Comparison of ENCODE assay signal across 18 cellular contexts in genomic region chr3:169285057-169285990, GRCh38.
A peak's percentile ranks its signal among the peaks of the same experiment; 100 is the strongest.
DNase-seq lines count a peak whose midpoint lies in the region; ATAC-seq and TF ChIP-seq lines count a peak whose summit lies in the region.
"Had no signal": no experiment of that assay in that cellular context is flagged by ENCODE, and none has a peak within 500 bp of the region (broad histone marks: within the 10 kb centered on the region; RNA-seq: fewer than 3 reads in every experiment).

No MANE protein-coding gene starts in this region.

- H3K18ac ChIP-seq in H9 (ENCODE audit: insufficient read length, low read depth, low read length), result no peak overlapping the region

- H3K36me3 Mint-ChIP-seq in endodermal cell (ENCODE audit: low read depth) (no peaks in the 10 kb centered on the region), H9 (ENCODE audit: insufficient read depth in 1 of 3, low read depth in 3 of 3) (no peaks in the 10 kb centered on the region)
- H3K36me3 Mint-ChIP-seq: activated naive CD4-positive, alpha-beta T cell treated with anti-CD3 and anti-CD28 coated beads, Interleukin-2, amount 50 U/mL, for 72 hours; natural killer cell treated with Interleukin-12 subunit alpha and Interleukin-12 subunit beta and Interleukin-15 and Interleukin-18, amount 100 ng/mL, for 72 hours; stimulated activated memory B cell treated with anti-CD40 and anti-IgM and Interleukin-4, amounts not matched to agents 10 μg/mL and 1 μg/mL and 100 μg/mL, for 72 hours had no signal

- no peak overlapping the region for H3K4me2 ChIP-seq in H9 (ENCODE audit: insufficient read depth, insufficient read length, low read length)

- H3K36me3 ChIP-seq in HEK293 (ENCODE audit: control insufficient read depth in 2 of 2, insufficient read depth in 1 of 2, low read length in 2 of 2) (no peaks in the 10 kb centered on the region), endodermal cell (ENCODE audit: control insufficient read depth, insufficient read depth, low read length) (no peaks in the 10 kb centered on the region), lower lobe of right lung (no peaks in the 10 kb centered on the region), sigmoid colon (no peaks in the 10 kb centered on the region), thyroid gland (no peaks in the 10 kb centered on the region)
- no peaks in the 10 kb centered on the region for H3K36me3 ChIP-seq in effector memory CD4-positive, alpha-beta T cell (ENCODE audit: control insufficient read depth, insufficient read depth, low read length)

- TF ChIP-seq POLR2A in sigmoid colon (IDR thresholded peaks at IDR 0.05) (no peak), thyroid gland (IDR thresholded peaks at IDR 0.05) (no peak)

- no peak overlapping the region for H2AK5ac ChIP-seq in H9 (ENCODE audit: insufficient read length, low read length)

- no peaks in the 10 kb centered on the region for H3K79me2 ChIP-seq in H9 (ENCODE audit: insufficient read depth, low read length)

- no peak overlapping the region for H3K4me3 ChIP-seq in HEK293 (ENCODE audit: low read depth, low read length)
- H3K4me3 ChIP-seq in endodermal cell (ENCODE audit: low read length), result no peak overlapping the region
- H3K4me3 ChIP-seq in lower lobe of right lung, result no peak overlapping the region
- no peak overlapping the region for H3K4me3 ChIP-seq in sigmoid colon
- H3K4me3 ChIP-seq in thyroid gland (replicated peaks in 1 of 3), result no peak overlapping the region
- no peak overlapping the region for H3K4me3 ChIP-seq in effector memory CD4-positive, alpha-beta T cell (ENCODE audit: insufficient read depth, low read depth, low read length, poor library complexity, severe bottlenecking)

- H4K91ac ChIP-seq in H9 (ENCODE audit: insufficient read length, low read depth, low read length), result no peak overlapping the region

- no peak overlapping the region for H2BK120ac ChIP-seq in H9 (ENCODE audit: low read depth, low read length, poor library complexity, severe bottlenecking)

- no peak overlapping the region for H2BK20ac ChIP-seq in H9 (ENCODE audit: low read depth, low read length, poor library complexity, severe bottlenecking)

- no peak overlapping the region for H2BK15ac ChIP-seq in H9 (ENCODE audit: low read depth, low read length)

- no peak overlapping the region for H3K56ac ChIP-seq in H9 (ENCODE audit: insufficient read length, low read depth, low read length)

- TF ChIP-seq CTCF in HEK293 (tag by site-specific recombination; IDR thresholded peaks at IDR 0.05) (no peak), endodermal cell (conservative IDR thresholded peaks at IDR 0.05) (no peak), lower lobe of right lung (IDR thresholded peaks at IDR 0.05) (no peak), sigmoid colon (IDR thresholded peaks at IDR 0.05) (no peak), thyroid gland (IDR thresholded peaks at IDR 0.05) (no peak), H9 (conservative IDR thresholded peaks at IDR 0.05) (no peak)

- no peaks in the 10 kb centered on the region for H3K27me3 Mint-ChIP-seq in endodermal cell (ENCODE audit: insufficient read depth)
- H3K27me3 Mint-ChIP-seq in H9 (ENCODE audit: low read depth), result no peaks in the 10 kb centered on the region
- H3K27me3 Mint-ChIP-seq: natural killer cell treated with Interleukin-12 subunit alpha and Interleukin-12 subunit beta and Interleukin-15 and Interleukin-18, amount 100 ng/mL, for 72 hours; stimulated activated memory B cell treated with anti-CD40 and anti-IgM and Interleukin-4, amounts not matched to agents 10 μg/mL and 1 μg/mL and 100 μg/mL, for 72 hours had no signal

- no peaks in the 10 kb centered on the region for H4K20me1 ChIP-seq in H9 (ENCODE audit: control insufficient read depth, insufficient read depth, insufficient read length)

- H2AFZ ChIP-seq in H9 (ENCODE audit: low read length), result no peak overlapping the region

- no peak overlapping the region for H3K23ac ChIP-seq in H9 (ENCODE audit: insufficient read length, low read depth, low read length)

- no peak overlapping the region for H2BK12ac ChIP-seq in H9 (ENCODE audit: insufficient read length, low read depth, low read length)

- peaks cover 83% of the 10 kb centered on the region for H3K4me1 Mint-ChIP-seq in endodermal cell
- peaks cover 22% of the 10 kb centered on the region in 2 experiments for H3K4me1 Mint-ChIP-seq in H9
- H3K4me1 Mint-ChIP-seq: stimulated activated memory B cell treated with anti-CD40 and anti-IgM and Interleukin-4, amounts not matched to agents 10 μg/mL and 1 μg/mL and 100 μg/mL, for 72 hours had no signal

- CTCF ChIA-PET in HEK293 (lab: Yijun Ruan, JAX), result interaction anchor here (0.5 to 1.3 kb wide), 4 partner anchors 152 to 1236 kb away, joined by 3 read pairs; no protein-coding TSS in a partner anchor

- H3T11ph ChIP-seq in H9 (ENCODE audit: low read length), result no peak overlapping the region

- H3K4me3 Mint-ChIP-seq in endodermal cell (no peak overlapping the region), H9 (no peak overlapping the region)
- H3K4me3 Mint-ChIP-seq: activated T-cell treated with anti-CD3 and anti-CD28 coated beads, Interleukin-2, amount 50 U/mL, for 72 hours; natural killer cell treated with Interleukin-12 subunit alpha and Interleukin-12 subunit beta and Interleukin-15 and Interleukin-18, amount 100 ng/mL, for 72 hours; stimulated activated memory B cell treated with anti-CD40 and anti-IgM and Interleukin-4, amounts not matched to agents 10 μg/mL and 1 μg/mL and 100 μg/mL, for 72 hours had no signal

- no peak overlapping the region for H3K4ac ChIP-seq in H9 (ENCODE audit: low read depth, low read length)

- H3K9ac ChIP-seq in endodermal cell (ENCODE audit: extremely low read depth, low read length, poor library complexity, severe bottlenecking) (no peak overlapping the region), H9 (ENCODE audit: extremely low read depth, insufficient read length, low read length) (no peak overlapping the region)

- H3K27ac Mint-ChIP-seq in endodermal cell, result peak overlapping the region; percentile 83
- H3K27ac Mint-ChIP-seq in H9, result no peak overlapping the region; a peak in 1 of 7 replicates
- H3K27ac Mint-ChIP-seq: activated naive CD4-positive, alpha-beta T cell treated with anti-CD3 and anti-CD28 coated beads, Interleukin-2, amount 50 U/mL, for 72 hours; activated T-cell treated with anti-CD3 and anti-CD28 coated beads, Interleukin-2, amount 50 U/mL, for 72 hours; natural killer cell treated with Interleukin-12 subunit alpha and Interleukin-12 subunit beta and Interleukin-15 and Interleukin-18, amount 100 ng/mL, for 72 hours; stimulated activated memory B cell treated with anti-CD40 and anti-IgM and Interleukin-4, amounts not matched to agents 10 μg/mL and 1 μg/mL and 100 μg/mL, for 72 hours had no signal

- no peak for TF ChIP-seq EP300 in sigmoid colon (IDR thresholded peaks at IDR 0.05)

- H3K27me3 ChIP-seq in endodermal cell (ENCODE audit: control insufficient read depth, insufficient read depth, low read length, poor library complexity, severe bottlenecking) (no peaks in the 10 kb centered on the region), lower lobe of right lung (ENCODE audit: low read depth) (no peaks in the 10 kb centered on the region), sigmoid colon (no peaks in the 10 kb centered on the region), thyroid gland (no peaks in the 10 kb centered on the region), H9 (ENCODE audit: insufficient read depth, low read length) (no peaks in the 10 kb centered on the region)
- no peaks in the 10 kb centered on the region for H3K27me3 ChIP-seq in effector memory CD4-positive, alpha-beta T cell (replicated peaks; ENCODE audit: control insufficient read depth, insufficient read depth, low read length, poor library complexity, severe bottlenecking)

- peak overlapping the region; percentile 65; the same call in 1 of the 2 replicates for H3K27ac ChIP-seq in HEK293 (ENCODE audit: extremely low read depth, low read depth, low read length)
- H3K27ac ChIP-seq in endodermal cell (ENCODE audit: low read depth, low read length), result peak overlapping the region; percentile 12
- H3K27ac ChIP-seq in lower lobe of right lung, result peak overlapping the region; percentile 71
- H3K27ac ChIP-seq in sigmoid colon, result peak overlapping the region in 3 of 4 donors; percentile 60 to 68 (median 63)
- H3K27ac ChIP-seq in thyroid gland, result no peak overlapping the region
- no peak overlapping the region for H3K27ac ChIP-seq in H9 (ENCODE audit: insufficient read length, low read depth, low read length)
- no peak overlapping the region for H3K27ac ChIP-seq in effector memory CD4-positive, alpha-beta T cell (ENCODE audit: insufficient read depth, low read length, poor library complexity, severe bottlenecking)

- DNase-seq in endodermal cell (no peak), lower lobe of right lung (no peak), sigmoid colon (no peak), thyroid gland (no peak), H9 (no peak)
- DNase-seq in effector memory CD4-positive, alpha-beta T cell, result no peak
- DNase-seq: activated CD4-positive, CD25-positive, alpha-beta regulatory T cell; activated T-cell treated with anti-CD3 and anti-CD28 coated beads, Interleukin-2, amount 50 U/mL, for 72 hours; cortex of kidney; EL; H7; Kasumi-1; SIG-M5; stimulated activated CD4-positive, alpha-beta T cell treated with anti-CD3 and anti-CD28 coated beads, Interleukin-15, amount 100 ng/mL, for 24 hours had no signal

- no peak overlapping the region for H4K5ac ChIP-seq in H9 (ENCODE audit: insufficient read length, low read depth, low read length)

- no peaks in the 10 kb centered on the region for H3K79me1 ChIP-seq in H9 (ENCODE audit: insufficient read depth, low read depth, low read length, poor library complexity, severe bottlenecking)

- H3K4me1 ChIP-seq in HEK293 (ENCODE audit: control insufficient read depth, insufficient read depth, low read length) (peaks cover 24% of the 10 kb centered on the region), endodermal cell (ENCODE audit: control insufficient read depth, insufficient read depth, low read length) (peaks cover 19% of the 10 kb centered on the region), lower lobe of right lung (peaks cover 26% of the 10 kb centered on the region), sigmoid colon (peaks cover 0 to 31% (median 26%) of the 10 kb centered on the region in 4 donors), thyroid gland (peaks cover 0 to 3% of the 10 kb centered on the region in 2 donors), H9 (ENCODE audit: insufficient read depth, low read length) (no peaks in the 10 kb centered on the region; the same call in 1 of the 2 replicates)
- H3K4me1 ChIP-seq in effector memory CD4-positive, alpha-beta T cell (ENCODE audit: control insufficient read depth, insufficient read depth, low read length, poor library complexity, severe bottlenecking), result no peaks in the 10 kb centered on the region

- WGBS in endodermal cell (ENCODE audit: insufficient coverage in 1 of 2, insufficient read length in 1 of 2), 2 experiments, result 73 to 81% methylated on average over 1 to 10 of the region's 10 CpGs
- WGBS in sigmoid colon, 2 donors, result 22 to 59% methylated on average over 10 of the region's 10 CpGs
- 76 to 78% methylated on average over 10 of the region's 10 CpGs for WGBS in thyroid gland, 2 donors
- no CpG with 5 or more reads among the region's 10 CpGs for WGBS in H9 (ENCODE audit: extremely low coverage, insufficient read length, low lambda C conversion rate)

- no peaks in the 10 kb centered on the region for H3K23me2 ChIP-seq in H9 (ENCODE audit: insufficient read length, low read depth, low read length, poor library complexity, severe bottlenecking)

- POLR2A ChIA-PET in HEK293 (lab: Yijun Ruan, JAX), result no interaction called here

- H3K9me3 Mint-ChIP-seq in endodermal cell (no peaks in the 10 kb centered on the region), H9 (no peaks in the 10 kb centered on the region)
- H3K9me3 Mint-ChIP-seq: activated naive CD4-positive, alpha-beta T cell treated with anti-CD3 and anti-CD28 coated beads, Interleukin-2, amount 50 U/mL, for 72 hours; natural killer cell treated with Interleukin-12 subunit alpha and Interleukin-12 subunit beta and Interleukin-15 and Interleukin-18, amount 100 ng/mL, for 72 hours; stimulated activated memory B cell treated with anti-CD40 and anti-IgM and Interleukin-4, amounts not matched to agents 10 μg/mL and 1 μg/mL and 100 μg/mL, for 72 hours had no signal

- H3K14ac ChIP-seq in H9 (ENCODE audit: insufficient read depth, low read length), result no peak overlapping the region

- intact Hi-C loops in lower lobe of right lung (cut with DNase I), result no loop called here
- intact Hi-C loops in sigmoid colon (cut with DNase I), result no loop called here
- intact Hi-C loops in thyroid gland (cut with DNase I), result no loop called here

- H4K8ac ChIP-seq in H9 (replicated peaks; ENCODE audit: insufficient read length, low read depth, low read length), result no peak overlapping the region

- peak in 1 of 2 donors; percentile 50 for ATAC-seq in lower lobe of right lung
- ATAC-seq: activated naive CD4-positive, alpha-beta T cell treated with anti-CD3 and anti-CD28 coated beads, Interleukin-2, amount 50 U/mL, for 72 hours; activated T-cell treated with anti-CD3 and anti-CD28 coated beads, Interleukin-2, amount 50 U/mL, for 72 hours; natural killer cell treated with Interleukin-12 subunit alpha and Interleukin-12 subunit beta and Interleukin-15 and Interleukin-18, amount 100 ng/mL, for 72 hours; stimulated activated memory B cell treated with anti-CD40 and anti-IgM and Interleukin-4, amounts not matched to agents 10 μg/mL and 1 μg/mL and 100 μg/mL, for 72 hours had no signal

- H3K9me3 ChIP-seq in HEK293 (ENCODE audit: control insufficient read depth, insufficient read depth, low read depth, low read length) (no peaks in the 10 kb centered on the region), endodermal cell (ENCODE audit: control insufficient read depth, low read length) (no peaks in the 10 kb centered on the region), lower lobe of right lung (no peaks in the 10 kb centered on the region), sigmoid colon (no peaks in the 10 kb centered on the region), thyroid gland (no peaks in the 10 kb centered on the region), H9 (ENCODE audit: control insufficient read depth, low read depth, low read length) (no peaks in the 10 kb centered on the region)
- H3K9me3 ChIP-seq in effector memory CD4-positive, alpha-beta T cell (ENCODE audit: control insufficient read depth, low read length), result no peaks in the 10 kb centered on the region

- H2BK5ac ChIP-seq in H9 (ENCODE audit: insufficient read length, low read length), result no peak overlapping the region

Comparison
In these comparisons a context has a peak if more than half of its experiments do, and no peak if none do; other contexts are left out.
1. H3K27ac ChIP-seq: peak in HEK293 (single experiment), endodermal cell (single experiment), lower lobe of right lung (single experiment) and sigmoid colon (3 of 4); none in thyroid gland (0 of 3), H9 (single experiment) and effector memory CD4-positive, alpha-beta T cell (single experiment).